ENCODE assay signal across 20 cellular contexts in genomic region chr2:191383486-191383885, GRCh38.
"Had no signal": no experiment of that assay in that cellular context is flagged by ENCODE, and none has a peak within 500 bp of the region (broad histone marks: within the 10 kb centered on the region; RNA-seq: fewer than 3 reads in every experiment).

No MANE protein-coding gene starts in this region.

- DNase-seq: activated CD4-positive, alpha-beta T cell treated with anti-CD3 and anti-CD28 coated beads for 4 hours; activated CD4-positive, alpha-beta T cell treated with anti-CD3 and anti-CD28 coated beads, Interleukin-2, amount 50 U/mL, for 4 hours; activated effector memory CD4-positive, alpha-beta T cell treated with anti-CD3 and anti-CD28 coated beads, Interleukin-2, amount 50 U/mL, for 16 hours; activated naive CD4-positive, alpha-beta T cell treated with anti-CD3 and anti-CD28 coated beads, Interleukin-2, amount 10 ng/mL, durations not matched to agents 7 days and 5 days; activated naive CD8-positive, alpha-beta T cell treated with anti-CD3 and anti-CD28 coated beads, Interleukin-2, amount 10 ng/mL, durations not matched to agents 7 days and 5 days; effector CD4-positive, alpha-beta T cell; esophagus squamous epithelium; foreskin melanocyte; kidney glomerular epithelial cell; left ventricle myocardium superior; naive B cell; nephron progenitor cell; spleen; stimulated activated naive CD4-positive, alpha-beta T cell; T-helper 1 cell had no signal

- H3K4me1 ChIP-seq: parathyroid adenoma, right atrium auricular region, spleen had no signal

- H3K36me3 ChIP-seq: neutrophil, right atrium auricular region, transverse colon had no signal

- H3K27me3 ChIP-seq: ascending aorta, esophagus squamous epithelium, neutrophil, right atrium auricular region, spleen, transverse colon had no signal

- H3K9me3 ChIP-seq: ascending aorta, esophagus squamous epithelium, neutrophil, right atrium auricular region, spleen, transverse colon had no signal

- H3K4me3 ChIP-seq: ascending aorta, esophagus squamous epithelium, right atrium auricular region, spleen, transverse colon had no signal

- H3K27ac ChIP-seq: neutrophil, parathyroid adenoma, spleen had no signal
